Comparison of ENCODE assay signal across 28 cellular contexts in genomic region chr22:35463231-35463933, GRCh38.
"Had no signal": no experiment of that assay in that cellular context is flagged by ENCODE, and none has a peak within 500 bp of the region (broad histone marks: within the 10 kb centered on the region; RNA-seq: fewer than 3 reads in every experiment).

No MANE protein-coding gene starts in this region.

- H3K4me2 ChIP-seq: PC-9 had no signal

- H3K27ac Mint-ChIP-seq: activated CD4-positive, alpha-beta T cell treated with anti-CD3 and anti-CD28 coated beads, Interleukin-2, amount 10 ng/mL, durations not matched to agents 24 days and 14 days; activated CD8-positive, alpha-beta T cell treated with anti-CD3 and anti-CD28 coated beads for 36 hours; activated naive CD8-positive, alpha-beta T cell treated with anti-CD3 and anti-CD28 coated beads for 36 hours; activated T-cell treated with anti-CD3 and anti-CD28 coated beads, Interleukin-2, amount 50 U/mL, for 72 hours; activated T-helper 17 cell treated with anti-CD3 and anti-CD28 coated beads, Interleukin-2, amount 50 U/mL, for 72 hours had no signal

- H3K4me1 Mint-ChIP-seq: activated CD4-positive, alpha-beta T cell treated with anti-CD3 and anti-CD28 coated beads, Interleukin-2, amount 10 ng/mL, durations not matched to agents 24 days and 14 days; activated naive CD8-positive, alpha-beta T cell treated with anti-CD3 and anti-CD28 coated beads for 36 hours had no signal

- ATAC-seq: activated CD8-positive, alpha-beta T cell treated with anti-CD3 and anti-CD28 coated beads for 36 hours; activated T-helper 17 cell treated with anti-CD3 and anti-CD28 coated beads, Interleukin-2, amount 50 U/mL, for 72 hours; Right ventricle myocardium inferior; SK-N-SH treated with all-trans-retinoic acid at 6 μM for 48 hours had no signal

- H3K4me3 ChIP-seq: PC-9 had no signal

- H3K27ac ChIP-seq: PC-9, RWPE1 had no signal

- H3K27me3 Mint-ChIP-seq: activated CD4-positive, alpha-beta T cell treated with anti-CD3 and anti-CD28 coated beads, Interleukin-2, amount 10 ng/mL, durations not matched to agents 24 days and 14 days; activated CD8-positive, alpha-beta T cell treated with anti-CD3 and anti-CD28 coated beads for 36 hours; activated naive CD8-positive, alpha-beta T cell treated with anti-CD3 and anti-CD28 coated beads for 36 hours; activated T-helper 17 cell treated with anti-CD3 and anti-CD28 coated beads, Interleukin-2, amount 50 U/mL, for 72 hours had no signal

- FAIRE-seq: RCC 7860 had no signal

- H2AFZ ChIP-seq: PC-9 had no signal

- H3K4me3 Mint-ChIP-seq: activated CD4-positive, alpha-beta T cell treated with anti-CD3 and anti-CD28 coated beads, Interleukin-2, amount 10 ng/mL, durations not matched to agents 24 days and 14 days; activated CD8-positive, alpha-beta T cell treated with anti-CD3 and anti-CD28 coated beads for 36 hours; activated naive CD8-positive, alpha-beta T cell treated with anti-CD3 and anti-CD28 coated beads for 36 hours; activated T-cell treated with anti-CD3 and anti-CD28 coated beads, Interleukin-2, amount 50 U/mL, for 72 hours; activated T-helper 17 cell treated with anti-CD3 and anti-CD28 coated beads, Interleukin-2, amount 50 U/mL, for 72 hours had no signal

- DNase-seq: activated CD4-positive, alpha-beta T cell treated with anti-CD3 and anti-CD28 coated beads, Interleukin-2, amount 10 ng/mL, durations not matched to agents 24 days and 14 days; activated CD4-positive, alpha-beta T cell treated with anti-CD3 and anti-CD28 coated beads, Interleukin-2, amount 50 U/mL, for 4 hours; activated CD8-positive, alpha-beta T cell treated with anti-CD3 and anti-CD28 coated beads for 36 hours; activated effector memory CD4-positive, alpha-beta T cell treated with anti-CD3 and anti-CD28 coated beads, Interleukin-2, amount 50 U/mL, for 16 hours; activated naive CD4-positive, alpha-beta T cell; activated naive CD4-positive, alpha-beta T cell treated with anti-CD3 and anti-CD28 coated beads, Interleukin-2, amount 50 U/mL, for 16 hours; activated naive CD8-positive, alpha-beta T cell treated with anti-CD3 and anti-CD28 coated beads for 36 hours; activated T-cell treated with anti-CD3 and anti-CD28 coated beads, Interleukin-2, amount 50 U/mL, for 1 hour; activated T-cell treated with anti-CD3 and anti-CD28 coated beads, Interleukin-2, amount 50 U/mL, for 72 hours; amniotic stem cell; aorta; MM.1S; MV-4-11; NCI-H1092; NCI-H1436 treated with DMSO at 0.1 percent for 48 hours; NCI-H1694 treated with DMSO at 0.1 percent for 48 hours; NCI-H2029; NCI-H524 treated with DMSO at 0.1 percent for 48 hours; PC-9; SIG-M5; T-helper 1 cell; T-helper 2 cell; T-helper 9 cell had no signal
